8 cellular contexts compared by ENCODE assay signal in the genomic region with DNA sequence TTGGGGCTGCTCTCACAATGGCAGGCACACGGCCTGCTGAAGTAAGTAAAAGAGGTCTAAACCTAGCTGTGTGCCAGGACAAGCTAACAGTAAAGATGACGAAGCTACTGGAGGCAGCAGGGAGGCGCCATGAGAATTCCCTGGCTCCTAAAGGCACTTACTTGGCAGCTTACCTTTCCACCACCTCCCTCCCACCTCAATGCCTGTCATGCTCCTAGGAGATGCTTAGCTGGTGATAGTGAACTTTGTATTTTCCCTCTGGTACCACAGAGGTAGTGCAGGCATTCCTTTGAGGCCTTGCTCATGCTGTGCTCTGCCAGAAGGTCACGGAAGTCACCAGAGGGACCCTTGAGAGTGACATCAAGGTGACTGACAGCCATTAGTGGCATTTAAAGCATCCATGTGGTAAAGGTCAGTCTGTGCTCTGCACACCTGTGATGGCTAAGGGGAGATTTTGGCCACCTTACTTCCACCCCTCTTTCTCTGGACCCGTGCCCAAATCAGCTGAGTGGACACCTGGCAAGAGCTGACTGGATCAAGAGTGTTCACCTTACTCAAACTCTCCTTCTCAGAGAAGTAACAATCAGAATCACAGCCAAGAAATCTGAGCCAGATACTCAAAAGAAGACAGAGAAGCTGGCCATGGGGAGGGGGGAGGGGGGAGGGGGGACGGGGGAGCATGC. TPM values are rescaled to one million over a fixed set of nuclear protein-coding genes. Genes with fewer than 3 reads are reported as not detected.
DNase-seq lines count a peak whose midpoint lies in the region; ATAC-seq, FAIRE-seq and TF ChIP-seq lines count a peak whose summit lies in the region.
"Had no signal": no experiment of that assay in that cellular context is flagged by ENCODE, and none has a peak within 500 bp of the region (broad histone marks: within the 10 kb centered on the region; RNA-seq: fewer than 3 reads in every experiment).

No MANE protein-coding gene starts in this region.

- H3K4me3 Mint-ChIP-seq in activated CD4-positive, alpha-beta memory T cell treated with anti-CD3 and anti-CD28 coated beads for 36 hours = peak overlapping the region; percentile 92
- H3K4me3 Mint-ChIP-seq in Calu3 (ENCODE audit: low read depth, unreplicated experiment) = no peak overlapping the region

- no peak for ATAC-seq in gastroesophageal sphincter
- no peak for ATAC-seq in HG03439 (IDR thresholded peaks at IDR 0.05; ENCODE audit: unreplicated experiment)

- H3K27ac Mint-ChIP-seq in activated CD4-positive, alpha-beta memory T cell treated with anti-CD3 and anti-CD28 coated beads for 36 hours = peak overlapping the region; percentile 86
- no peak overlapping the region for H3K27ac Mint-ChIP-seq in Calu3 (ENCODE audit: unreplicated experiment)

- no peak for TF ChIP-seq EP300 in gastroesophageal sphincter (IDR thresholded peaks at IDR 0.05)

- H3K4me1 ChIP-seq in gastroesophageal sphincter (peaks cover 3 to 73% (median 45%) of the 10 kb centered on the region in 3 donors), small intestine (ENCODE audit: control insufficient read depth in 2 of 2, insufficient read depth in 1 of 2, low read depth in 1 of 2, low read length in 1 of 2) (peaks cover 10 to 19% of the 10 kb centered on the region in 2 donors)

- 29% methylated on average over 3 of the region's 6 CpGs; no CpG with 5 or more reads in 1 of the 2 donors for WGBS in gastroesophageal sphincter (ENCODE audit: low coverage in 1 of 2), 2 donors
- WGBS in small intestine, 3 donors = 41 to 57% (median 42%) methylated on average over 6 of the region's 6 CpGs

- no peak for FAIRE-seq in small intestine (lab: Jason Lieb, UNC)
- no peak for FAIRE-seq in frontal cortex (lab: Jason Lieb, UNC)

- CTCF ChIA-PET in activated CD4-positive, alpha-beta memory T cell treated with anti-CD3 and anti-CD28 coated beads for 36 hours (lab: Charles Lee) = interaction anchor here (0.7 to 2.2 kb wide), 3 partner anchors 47 to 77 kb away, joined by 3 to 7 read pairs (median 3); no protein-coding TSS in a partner anchor
- CTCF ChIA-PET in Calu3 (lab: Charles Lee) = no interaction called here

- no peaks in the 10 kb centered on the region for H3K27me3 Mint-ChIP-seq in activated CD4-positive, alpha-beta memory T cell treated with anti-CD3 and anti-CD28 coated beads for 36 hours
- H3K27me3 Mint-ChIP-seq in Calu3 (ENCODE audit: unreplicated experiment) = peaks cover under 1% of the 10 kb centered on the region

- no peak for TF ChIP-seq CTCF in HFF-Myc (IDR thresholded peaks at IDR 0.05; ENCODE audit: low read depth, low read length, missing control alignments)
- no peak for TF ChIP-seq CTCF in gastroesophageal sphincter (IDR thresholded peaks at IDR 0.05)
- no peak for TF ChIP-seq CTCF in Calu3 (IDR thresholded peaks at IDR 0.05; ENCODE audit: unreplicated experiment)

- H3K9me3 ChIP-seq in gastroesophageal sphincter (no peaks in the 10 kb centered on the region), small intestine (ENCODE audit: control insufficient read depth, low read depth) (no peaks in the 10 kb centered on the region)

- intact Hi-C loops in activated CD4-positive, alpha-beta memory T cell treated with anti-CD3 and anti-CD28 coated beads for 36 hours (cut with micrococcal nuclease) = loop anchor here (1.0 to 10.0 kb wide), 5 partner anchors 65 to 555 kb away; a partner anchor contains a TSS
- intact Hi-C loops in Calu3 (cut with micrococcal nuclease; ENCODE audit: unreplicated experiment) = no loop called here

- POLR2A ChIA-PET in activated CD4-positive, alpha-beta memory T cell treated with anti-CD3 and anti-CD28 coated beads for 36 hours (lab: Charles Lee) = interaction anchor here (0.5 to 3.5 kb wide), 4 partner anchors 11 to 673 kb away, joined by 3 to 27 read pairs (median 8); no protein-coding TSS in a partner anchor

- peaks cover 26% of the 10 kb centered on the region for H3K36me3 Mint-ChIP-seq in activated CD4-positive, alpha-beta memory T cell treated with anti-CD3 and anti-CD28 coated beads for 36 hours
- peaks cover 23% of the 10 kb centered on the region for H3K36me3 Mint-ChIP-seq in Calu3 (ENCODE audit: insufficient read depth, unreplicated experiment)

- no peaks in the 10 kb centered on the region for H3K9me3 Mint-ChIP-seq in activated CD4-positive, alpha-beta memory T cell treated with anti-CD3 and anti-CD28 coated beads for 36 hours
- no peaks in the 10 kb centered on the region for H3K9me3 Mint-ChIP-seq in Calu3 (ENCODE audit: low read depth, unreplicated experiment)

- no peaks in the 10 kb centered on the region for H3K27me3 ChIP-seq in gastroesophageal sphincter
- no peaks in the 10 kb centered on the region for H3K27me3 ChIP-seq in small intestine (ENCODE audit: control insufficient read depth in 2 of 2, insufficient read depth in 2 of 2, low read length in 2 of 2)

- peaks cover 70% of the 10 kb centered on the region for H3K4me1 Mint-ChIP-seq in activated CD4-positive, alpha-beta memory T cell treated with anti-CD3 and anti-CD28 coated beads for 36 hours (ENCODE audit: low read depth)
- peaks cover 30% of the 10 kb centered on the region for H3K4me1 Mint-ChIP-seq in Calu3 (ENCODE audit: low read depth, unreplicated experiment)

- H3K27ac ChIP-seq in gastroesophageal sphincter (peak overlapping the region in 3 of 4 donors; percentile 66 to 93 (median 87)), small intestine (ENCODE audit: low read depth in 1 of 2, low read length in 1 of 2) (peak overlapping the region in 1 of 2 donors; percentile 19)

- H3K36me3 ChIP-seq in gastroesophageal sphincter = no peaks in the 10 kb centered on the region
- no peaks in the 10 kb centered on the region for H3K36me3 ChIP-seq in small intestine (ENCODE audit: control insufficient read depth in 2 of 2, insufficient read depth in 2 of 2, low read length in 2 of 2)

- H3K4me3 ChIP-seq in HFF-Myc (replicated peaks; ENCODE audit: low read depth, low read length) (peak overlapping the region; percentile 25), gastroesophageal sphincter (peak overlapping the region in 1 of 2 donors; percentile 2), small intestine (ENCODE audit: low read depth in 1 of 2, low read length in 2 of 2) (no peak overlapping the region)

- DNase-seq in HFF-Myc (ENCODE audit: extremely low read depth, low read depth) (no peak), small intestine (peak; percentile 22), frontal cortex (ENCODE audit: low spot score in 2 of 2) (no peak), Calu3 (no peak)
- peak; percentile 32 for DNase-seq in activated CD4-positive, alpha-beta memory T cell treated with anti-CD3 and anti-CD28 coated beads for 36 hours
- DNase-seq: NCI-H1417 had no signal

- no peak for TF ChIP-seq POLR2A in gastroesophageal sphincter (IDR thresholded peaks at IDR 0.05)

- no TSS peak for BruUV-seq in Calu3 (replicated peaks; lab: Mats Ljungman, UMichigan)

RNA-seq across cellular contexts. Expression of a gene that starts 3.0 kb away (rescaled TPM):
- 100 to 1,000 TPM; 247 to 252 TPM for total RNA-seq in activated CD4-positive, alpha-beta memory T cell treated with anti-CD3 and anti-CD28 coated beads for 36 hours
- total RNA-seq in gastroesophageal sphincter (100 to 1,000 TPM in 1 of 4 donors, 10 to 100 TPM in 3; 78.6 to 116 (median 86.8) TPM), frontal cortex (83.2 TPM), Calu3 (2022) (166 and 173 TPM in 2 replicates)
- 100 to 1,000 TPM; 146 to 315 (median 152) TPM for polyA plus RNA-seq in small intestine

Comparison
In these comparisons a context has a peak if more than half of its experiments do, and no peak if none do; other contexts are left out.
1. DNase-seq: peak in activated CD4-positive, alpha-beta memory T cell treated with anti-CD3 and anti-CD28 coated beads for 36 hours (single experiment) and small intestine (single experiment); none in HFF-Myc (single experiment), frontal cortex (0 of 2) and Calu3 (single experiment).